1 cellular context compared by ENCODE assay signal in the genomic region with DNA sequence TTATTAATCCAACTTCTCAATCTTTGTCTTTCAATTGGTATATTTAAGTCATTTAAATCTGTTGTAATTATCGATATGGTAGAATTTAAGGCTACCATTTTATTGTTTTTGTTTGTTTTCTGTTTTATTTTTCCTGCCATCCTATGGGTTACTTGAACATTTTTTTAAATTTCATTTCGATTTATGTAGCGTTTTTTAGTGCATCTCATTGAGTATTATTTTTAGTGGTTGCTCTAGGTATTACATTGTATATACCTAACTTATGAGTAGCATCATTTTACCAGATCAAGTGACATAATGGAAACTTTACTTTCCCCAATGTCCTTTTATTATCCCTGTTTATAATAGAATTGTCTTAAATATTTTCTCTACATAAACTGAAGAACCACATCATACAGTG.
TF ChIP-seq lines count a peak whose summit lies in the region.

No MANE protein-coding gene starts in this region.

TF ChIP-seq in WTC11, 78 proteins besides CTCF, POLR2A, EP300 and RAD21 (continued from another document):
- TF ChIP-seq, protein P1, sequence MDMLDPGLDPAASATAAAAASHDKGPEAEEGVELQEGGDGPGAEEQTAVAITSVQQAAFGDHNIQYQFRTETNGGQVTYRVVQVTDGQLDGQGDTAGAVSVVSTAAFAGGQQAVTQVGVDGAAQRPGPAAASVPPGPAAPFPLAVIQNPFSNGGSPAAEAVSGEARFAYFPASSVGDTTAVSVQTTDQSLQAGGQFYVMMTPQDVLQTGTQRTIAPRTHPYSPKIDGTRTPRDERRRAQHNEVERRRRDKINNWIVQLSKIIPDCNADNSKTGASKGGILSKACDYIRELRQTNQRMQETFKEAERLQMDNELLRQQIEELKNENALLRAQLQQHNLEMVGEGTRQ (CRISPR knock-in tag; IDR thresholded peaks at IDR 0.05) = no peak
- TF ChIP-seq ATF3 (CRISPR knock-in tag; conservative IDR thresholded peaks at IDR 0.05) = no peak
- TF ChIP-seq ATF1 (CRISPR knock-in tag; IDR thresholded peaks at IDR 0.05) = no peak
- TF ChIP-seq TEAD4 (CRISPR knock-in tag; IDR thresholded peaks at IDR 0.05) = no peak
- no peak for TF ChIP-seq MYBL2 (CRISPR knock-in tag; IDR thresholded peaks at IDR 0.05)
- TF ChIP-seq, protein P2, sequence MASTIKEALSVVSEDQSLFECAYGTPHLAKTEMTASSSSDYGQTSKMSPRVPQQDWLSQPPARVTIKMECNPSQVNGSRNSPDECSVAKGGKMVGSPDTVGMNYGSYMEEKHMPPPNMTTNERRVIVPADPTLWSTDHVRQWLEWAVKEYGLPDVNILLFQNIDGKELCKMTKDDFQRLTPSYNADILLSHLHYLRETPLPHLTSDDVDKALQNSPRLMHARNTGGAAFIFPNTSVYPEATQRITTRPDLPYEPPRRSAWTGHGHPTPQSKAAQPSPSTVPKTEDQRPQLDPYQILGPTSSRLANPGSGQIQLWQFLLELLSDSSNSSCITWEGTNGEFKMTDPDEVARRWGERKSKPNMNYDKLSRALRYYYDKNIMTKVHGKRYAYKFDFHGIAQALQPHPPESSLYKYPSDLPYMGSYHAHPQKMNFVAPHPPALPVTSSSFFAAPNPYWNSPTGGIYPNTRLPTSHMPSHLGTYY (CRISPR knock-in tag; IDR thresholded peaks at IDR 0.05) = no peak
- TF ChIP-seq, protein P3, sequence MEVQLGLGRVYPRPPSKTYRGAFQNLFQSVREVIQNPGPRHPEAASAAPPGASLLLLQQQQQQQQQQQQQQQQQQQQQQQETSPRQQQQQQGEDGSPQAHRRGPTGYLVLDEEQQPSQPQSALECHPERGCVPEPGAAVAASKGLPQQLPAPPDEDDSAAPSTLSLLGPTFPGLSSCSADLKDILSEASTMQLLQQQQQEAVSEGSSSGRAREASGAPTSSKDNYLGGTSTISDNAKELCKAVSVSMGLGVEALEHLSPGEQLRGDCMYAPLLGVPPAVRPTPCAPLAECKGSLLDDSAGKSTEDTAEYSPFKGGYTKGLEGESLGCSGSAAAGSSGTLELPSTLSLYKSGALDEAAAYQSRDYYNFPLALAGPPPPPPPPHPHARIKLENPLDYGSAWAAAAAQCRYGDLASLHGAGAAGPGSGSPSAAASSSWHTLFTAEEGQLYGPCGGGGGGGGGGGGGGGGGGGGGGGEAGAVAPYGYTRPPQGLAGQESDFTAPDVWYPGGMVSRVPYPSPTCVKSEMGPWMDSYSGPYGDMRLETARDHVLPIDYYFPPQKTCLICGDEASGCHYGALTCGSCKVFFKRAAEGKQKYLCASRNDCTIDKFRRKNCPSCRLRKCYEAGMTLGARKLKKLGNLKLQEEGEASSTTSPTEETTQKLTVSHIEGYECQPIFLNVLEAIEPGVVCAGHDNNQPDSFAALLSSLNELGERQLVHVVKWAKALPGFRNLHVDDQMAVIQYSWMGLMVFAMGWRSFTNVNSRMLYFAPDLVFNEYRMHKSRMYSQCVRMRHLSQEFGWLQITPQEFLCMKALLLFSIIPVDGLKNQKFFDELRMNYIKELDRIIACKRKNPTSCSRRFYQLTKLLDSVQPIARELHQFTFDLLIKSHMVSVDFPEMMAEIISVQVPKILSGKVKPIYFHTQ (CRISPR knock-in tag; IDR thresholded peaks at IDR 0.05) = no peak
- TF ChIP-seq, protein P4, sequence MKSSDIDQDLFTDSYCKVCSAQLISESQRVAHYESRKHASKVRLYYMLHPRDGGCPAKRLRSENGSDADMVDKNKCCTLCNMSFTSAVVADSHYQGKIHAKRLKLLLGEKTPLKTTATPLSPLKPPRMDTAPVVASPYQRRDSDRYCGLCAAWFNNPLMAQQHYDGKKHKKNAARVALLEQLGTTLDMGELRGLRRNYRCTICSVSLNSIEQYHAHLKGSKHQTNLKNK (CRISPR knock-in tag; IDR thresholded peaks at IDR 0.05) = no peak
- TF ChIP-seq ZNF138 (CRISPR knock-in tag; conservative IDR thresholded peaks at IDR 0.05) = no peak
TF ChIP-seq in WTC11: peak in this region for 0.
